ENCODE assay signal across 22 cellular contexts in the genomic region with DNA sequence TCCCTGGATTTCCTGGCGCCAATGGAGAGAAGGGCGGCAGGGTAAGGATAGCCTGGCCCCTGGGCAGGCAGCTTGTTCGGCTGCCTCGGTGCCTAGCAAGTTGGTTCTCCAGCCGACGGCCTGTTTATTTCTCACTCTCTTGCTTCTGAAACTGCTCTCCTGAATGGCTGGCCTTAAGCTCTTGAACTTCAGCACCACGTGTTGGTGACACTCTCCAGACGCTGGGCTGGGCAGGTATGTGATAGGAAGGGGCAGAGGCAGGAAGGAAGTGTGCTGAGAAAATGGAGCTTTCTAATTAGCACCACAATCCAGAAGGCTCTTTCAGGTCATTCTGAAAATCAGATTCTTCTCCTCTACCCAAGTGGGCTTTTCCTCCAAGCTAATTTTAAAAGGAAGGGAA.
"Had no signal": no experiment of that assay in that cellular context is flagged by ENCODE, and none has a peak within 500 bp of the region (broad histone marks: within the 10 kb centered on the region; RNA-seq: fewer than 3 reads in every experiment).

No MANE protein-coding gene starts in this region.

- H3K4me2 ChIP-seq: SK-N-SH had no signal

- H3K27ac ChIP-seq: pancreas, tibial artery, uterus had no signal

- H3K27ac Mint-ChIP-seq: activated B cell treated with CpG ODN at 0.5 μM for 24 hours; activated CD4-positive, alpha-beta memory T cell treated with anti-CD3 and anti-CD28 coated beads, Interleukin-2, amount 10 ng/mL, durations not matched to agents 7 days and 5 days; activated CD8-positive, alpha-beta memory T cell treated with anti-CD3 and anti-CD28 coated beads, Interleukin-2, amount 10 ng/mL, durations not matched to agents 7 days and 5 days; activated naive CD8-positive, alpha-beta T cell treated with anti-CD3 and anti-CD28 coated beads for 36 hours; dendritic cell treated with granulocyte-macrophage colony-stimulating factor and Interleukin-4, amounts not matched to agents 40 ng/mL and 50 ng/mL, for 4 days; memory B cell; naive thymus-derived CD4-positive, alpha-beta T cell; T-cell had no signal

- H3K4me3 ChIP-seq: esophagus squamous epithelium, pancreas, spleen, tibial artery, uterus had no signal

- FAIRE-seq: endothelial cell of umbilical vein, kidney, pancreas had no signal

- H3K4me3 Mint-ChIP-seq: activated B cell treated with CpG ODN at 0.5 μM for 24 hours; activated CD4-positive, alpha-beta memory T cell treated with anti-CD3 and anti-CD28 coated beads, Interleukin-2, amount 10 ng/mL, durations not matched to agents 7 days and 5 days; activated CD8-positive, alpha-beta memory T cell treated with anti-CD3 and anti-CD28 coated beads, Interleukin-2, amount 10 ng/mL, durations not matched to agents 7 days and 5 days; activated naive CD8-positive, alpha-beta T cell treated with anti-CD3 and anti-CD28 coated beads for 36 hours; dendritic cell treated with granulocyte-macrophage colony-stimulating factor and Interleukin-4, amounts not matched to agents 40 ng/mL and 50 ng/mL, for 4 days; memory B cell; naive thymus-derived CD4-positive, alpha-beta T cell; T-cell had no signal

- DNase-seq: activated B cell treated with CpG ODN at 0.5 μM for 24 hours; activated CD4-positive, alpha-beta memory T cell treated with anti-CD3 and anti-CD28 coated beads, Interleukin-2, amount 10 ng/mL, durations not matched to agents 7 days and 5 days; activated CD4-positive, alpha-beta T cell treated with anti-CD3 and anti-CD28 coated beads for 4 hours; activated CD8-positive, alpha-beta memory T cell treated with anti-CD3 and anti-CD28 coated beads, Interleukin-2, amount 10 ng/mL, durations not matched to agents 7 days and 5 days; activated naive CD8-positive, alpha-beta T cell treated with anti-CD3 and anti-CD28 coated beads for 36 hours; effector memory CD4-positive, alpha-beta T cell; esophagus squamous epithelium; hippocampal formation; kidney; naive thymus-derived CD4-positive, alpha-beta T cell; pancreas; SK-N-SH; spleen; stimulated activated naive CD4-positive, alpha-beta T cell; substantia nigra; T-cell; tibial artery; uterus had no signal

- H3K27me3 ChIP-seq: pancreas, tibial artery, uterus had no signal

- H3K9me3 ChIP-seq: esophagus squamous epithelium, pancreas, SK-N-SH, spleen, tibial artery, uterus had no signal

- ATAC-seq: activated CD8-positive, alpha-beta memory T cell treated with anti-CD3 and anti-CD28 coated beads, Interleukin-2, amount 10 ng/mL, durations not matched to agents 7 days and 5 days; naive thymus-derived CD4-positive, alpha-beta T cell; pancreas; sciatic nerve; T-cell had no signal

- H3K4me1 Mint-ChIP-seq: activated B cell treated with CpG ODN at 0.5 μM for 24 hours; activated CD4-positive, alpha-beta memory T cell treated with anti-CD3 and anti-CD28 coated beads, Interleukin-2, amount 10 ng/mL, durations not matched to agents 7 days and 5 days; activated CD8-positive, alpha-beta memory T cell treated with anti-CD3 and anti-CD28 coated beads, Interleukin-2, amount 10 ng/mL, durations not matched to agents 7 days and 5 days; activated naive CD8-positive, alpha-beta T cell treated with anti-CD3 and anti-CD28 coated beads for 36 hours; memory B cell; T-cell had no signal

- H3K27me3 Mint-ChIP-seq: activated B cell treated with CpG ODN at 0.5 μM for 24 hours; activated CD4-positive, alpha-beta memory T cell treated with anti-CD3 and anti-CD28 coated beads, Interleukin-2, amount 10 ng/mL, durations not matched to agents 7 days and 5 days; activated CD8-positive, alpha-beta memory T cell treated with anti-CD3 and anti-CD28 coated beads, Interleukin-2, amount 10 ng/mL, durations not matched to agents 7 days and 5 days; activated naive CD8-positive, alpha-beta T cell treated with anti-CD3 and anti-CD28 coated beads for 36 hours had no signal

- H3K9ac ChIP-seq: SK-N-SH had no signal

- H3K9me3 Mint-ChIP-seq: activated B cell treated with CpG ODN at 0.5 μM for 24 hours; activated CD4-positive, alpha-beta memory T cell treated with anti-CD3 and anti-CD28 coated beads, Interleukin-2, amount 10 ng/mL, durations not matched to agents 7 days and 5 days; activated naive CD8-positive, alpha-beta T cell treated with anti-CD3 and anti-CD28 coated beads for 36 hours; dendritic cell treated with granulocyte-macrophage colony-stimulating factor and Interleukin-4, amounts not matched to agents 40 ng/mL and 50 ng/mL, for 4 days; naive thymus-derived CD4-positive, alpha-beta T cell; T-cell had no signal

- H3K4me1 ChIP-seq: pancreas, uterus had no signal

- H3K36me3 ChIP-seq: pancreas, uterus had no signal

- H3K36me3 Mint-ChIP-seq: activated CD8-positive, alpha-beta memory T cell treated with anti-CD3 and anti-CD28 coated beads, Interleukin-2, amount 10 ng/mL, durations not matched to agents 7 days and 5 days; activated naive CD8-positive, alpha-beta T cell treated with anti-CD3 and anti-CD28 coated beads for 36 hours; memory B cell; naive thymus-derived CD4-positive, alpha-beta T cell; T-cell had no signal
